19 cellular contexts compared by ENCODE assay signal in genomic region chr5:3122985-3123762, GRCh38.
DNase-seq lines count a peak whose midpoint lies in the region; ATAC-seq, FAIRE-seq and TF ChIP-seq lines count a peak whose summit lies in the region.
"Had no signal": no experiment of that assay in that cellular context is flagged by ENCODE, and none has a peak within 500 bp of the region (broad histone marks: within the 10 kb centered on the region; RNA-seq: fewer than 3 reads in every experiment).

No MANE protein-coding gene starts in this region.

- peak; percentile 7 for FAIRE-seq in H1 (lab: Jason Lieb, UNC)
- FAIRE-seq: GM12891, K562 had no signal

- H3K9me3 ChIP-seq in HUES6 (ENCODE audit: control insufficient read depth, insufficient read depth, low read depth, low read length) (no peaks in the 10 kb centered on the region), H1 (ENCODE audit: insufficient read depth in 2 of 2, low read depth in 1 of 2, low read length in 1 of 2) (no peaks in the 10 kb centered on the region)
- H3K9me3 ChIP-seq: BLaER1 treated with 17β-estradiol and CSF1 and Interleukin-3, amounts not matched to agents 10 nM and 100 nM had no signal

- DNase-seq in GM23338 (ENCODE audit: low spot score) (peak; percentile 57), H1 (ENCODE audit: low read depth in 1 of 2, low spot score in 2 of 2) (no peak), nephron progenitor cell (no peak), NAMALWA (ENCODE audit: low spot score) (no peak)
- DNase-seq in activated naive CD4-positive, alpha-beta T cell treated with Interleukin-2 at 50 U/mL for 16 hours = no peak
- DNase-seq in stimulated activated naive CD8-positive, alpha-beta T cell treated with anti-CD3 and anti-CD28 coated beads, Interleukin-15, Interleukin-2, amounts not matched to agents 100 U/mL and 50 U/mL, for 24 hours = no peak
- no peak for DNase-seq in activated CD4-positive, alpha-beta T cell treated with anti-CD3 and anti-CD28 coated beads, Interleukin-2, amount 50 U/mL, for 48 hours
- DNase-seq: Calu3; CD8-positive, alpha-beta T cell; HFFc6; NCI-H1417 treated with DMSO at 0.1 percent for 48 hours; NCI-H446 treated with DMSO at 0.1 percent for 48 hours; NCI-H69; SHP77 had no signal

- 0 out of 2 replicates have a peak overlapping the region, but pooled peaks have one; percentile 6 for H2BK12ac ChIP-seq in H1 (ENCODE audit: low read depth, low read length)

- 4% methylated on average over 6 of the region's 6 CpGs; no CpG with 5 or more reads in 1 of the 2 experiments for WGBS in H1 (ENCODE audit: extremely low coverage in 1 of 2, insufficient coverage in 1 of 2, insufficient read length in 1 of 2, insufficient replicate concordance in 2 of 2, low coverage in 1 of 2, low lambda C conversion rate in 2 of 2, missing lambda C conversion rate in 1 of 2), 2 experiments

- H4K20me1 ChIP-seq in GM23338 (replicated peaks; ENCODE audit: insufficient read depth) (no peaks in the 10 kb centered on the region), H1 (replicated peaks in 1 of 2; ENCODE audit: control insufficient read depth in 1 of 2, insufficient read depth in 2 of 2, low read length in 2 of 2) (no peaks in the 10 kb centered on the region)
- H4K20me1 ChIP-seq: BLaER1 treated with 17β-estradiol and CSF1 and Interleukin-3, amounts not matched to agents 10 nM and 100 nM had no signal

- H3K27ac ChIP-seq in GM23338 (ENCODE audit: low read depth) (peak overlapping the region; percentile 3; the same call in 1 of the 2 replicates), HUES6 (ENCODE audit: low read depth, low read length) (peak overlapping the region; percentile 56), H1 (ENCODE audit: low read depth, low read length) (peak overlapping the region; percentile 56)
- H3K27ac ChIP-seq: BLaER1 treated with 17β-estradiol and CSF1 and Interleukin-3, amounts not matched to agents 10 nM and 100 nM; SK-N-MC had no signal

- H3K4ac ChIP-seq in H1 (replicated peaks; ENCODE audit: insufficient read length, low read depth, low read length) = no peak overlapping the region

- H3K4me3 ChIP-seq in GM23338 (peak overlapping the region; percentile 34), HUES6 (ENCODE audit: low read depth, low read length) (peak overlapping the region; percentile 31), H1 (ENCODE audit: extremely low read depth in 1 of 4, insufficient read depth in 2 of 4, low read depth in 3 of 4, low read length in 4 of 4) (peak overlapping the region in 3 of 4 experiments; percentile 1 to 29 (median 9); a peak in 3 of 8 replicates)
- H3K4me3 ChIP-seq: BLaER1 treated with 17β-estradiol and CSF1 and Interleukin-3, amounts not matched to agents 10 nM and 100 nM; K562; SK-N-MC had no signal

- H3K27me3 ChIP-seq in GM23338 (ENCODE audit: insufficient read depth) = peaks cover 78% of the 10 kb centered on the region
- peaks cover 49% of the 10 kb centered on the region for H3K27me3 ChIP-seq in HUES6 (ENCODE audit: control insufficient read depth, insufficient read depth, low read length)
- H3K27me3 ChIP-seq in H1 (replicated peaks in 1 of 4; ENCODE audit: control insufficient read depth in 3 of 4, extremely low read depth in 1 of 4, insufficient read depth in 3 of 4, low read length in 3 of 4) = peaks cover 5 to 45% (median 34%) of the 10 kb centered on the region in 4 experiments

- peak overlapping the region; percentile 48 for H3K9ac ChIP-seq in HUES6 (ENCODE audit: low read length)
- peak overlapping the region in 1 of 4 experiments; percentile 18; a peak in 1 of 7 replicates for H3K9ac ChIP-seq in H1 (replicated peaks in 1 of 4; ENCODE audit: extremely low read depth in 1 of 4, low read depth in 3 of 4, low read length in 3 of 4)
- H3K9ac ChIP-seq: BLaER1 treated with 17β-estradiol and CSF1 and Interleukin-3, amounts not matched to agents 10 nM and 100 nM had no signal

- H2BK20ac ChIP-seq in H1 (ENCODE audit: low read length) = no peak overlapping the region

- H4K5ac ChIP-seq in H1 (ENCODE audit: insufficient read length, low read depth, low read length) = peak overlapping the region; percentile 95

- peaks cover 68% of the 10 kb centered on the region for H3K4me1 ChIP-seq in GM23338 (ENCODE audit: insufficient read depth)
- peaks cover 69% of the 10 kb centered on the region for H3K4me1 ChIP-seq in HUES6 (ENCODE audit: control insufficient read depth, insufficient read depth, low read length)
- H3K4me1 ChIP-seq in H1 (replicated peaks in 1 of 4; ENCODE audit: control insufficient read depth in 3 of 4, insufficient read depth in 4 of 4, low read length in 3 of 4) = peaks cover 13 to 57% (median 32%) of the 10 kb centered on the region in 4 experiments

- no peak for TF ChIP-seq EP300 in H1 (IDR thresholded peaks at IDR 0.05; ENCODE audit: borderline replicate concordance in 1 of 2, low read depth in 2 of 2, low read length in 2 of 2)

- H3K27ac Mint-ChIP-seq in GM23338 (peak overlapping the region; percentile 65; the same call in 1 of the 2 replicates), nephron progenitor cell (peak overlapping the region; percentile 18)
- H3K27ac Mint-ChIP-seq: CD8-positive, alpha-beta T cell; HFFc6 had no signal

- peak; percentile 36 for ATAC-seq in GM23338
- no peak for ATAC-seq in stimulated activated naive CD8-positive, alpha-beta T cell treated with anti-CD3 and anti-CD28 coated beads, Interleukin-15, Interleukin-2, amounts not matched to agents 100 U/mL and 50 U/mL, for 24 hours
- ATAC-seq: CD8-positive, alpha-beta T cell; K562 had no signal

- no peak overlapping the region for H3K23ac ChIP-seq in H1 (ENCODE audit: insufficient read length)

- H4K8ac ChIP-seq in H1 (ENCODE audit: extremely low read depth, insufficient read depth, low read length) = no peak overlapping the region

- H3K23me2 ChIP-seq in H1 (ENCODE audit: low read depth, low read length) = no peaks in the 10 kb centered on the region; the same call in 1 of the 2 replicates

- H3K36me3 Mint-ChIP-seq in GM23338 (ENCODE audit: low read depth) (no peaks in the 10 kb centered on the region), nephron progenitor cell (ENCODE audit: low read depth) (no peaks in the 10 kb centered on the region)
- H3K36me3 Mint-ChIP-seq: CD8-positive, alpha-beta T cell had no signal

- H3K36me3 ChIP-seq in GM23338 (ENCODE audit: insufficient read depth) (no peaks in the 10 kb centered on the region), HUES6 (ENCODE audit: control insufficient read depth, insufficient read depth, low read length) (no peaks in the 10 kb centered on the region), H1 (ENCODE audit: control insufficient read depth in 2 of 4, insufficient read depth in 4 of 4, low read length in 3 of 4) (no peaks in the 10 kb centered on the region)
- H3K36me3 ChIP-seq: BLaER1 treated with 17β-estradiol and CSF1 and Interleukin-3, amounts not matched to agents 10 nM and 100 nM had no signal

- no peak for TF ChIP-seq POLR2A in H1 (IDR thresholded peaks at IDR 0.05; ENCODE audit: control extremely low read depth in 1 of 2, low read depth in 2 of 2, low read length in 2 of 2)

- CTCF ChIA-PET in H1 (lab: Charles Lee; ENCODE audit: partially characterized antibody) = interaction anchor here (0.6 to 1.1 kb wide), 4 partner anchors 9 to 30 kb away, joined by 3 read pairs; no protein-coding TSS in a partner anchor

- no peaks in the 10 kb centered on the region for H3K79me1 ChIP-seq in H1 (ENCODE audit: low read depth, low read length)

- peaks cover 68% of the 10 kb centered on the region for H3K4me1 Mint-ChIP-seq in GM23338
- peaks cover 65% of the 10 kb centered on the region for H3K4me1 Mint-ChIP-seq in nephron progenitor cell

- H3K9me2 ChIP-seq in GM23338 (ENCODE audit: insufficient read depth) = no peaks in the 10 kb centered on the region

- peak overlapping the region; percentile 19 for H3K18ac ChIP-seq in H1 (ENCODE audit: extremely low read depth, low read length)

- peak overlapping the region; percentile 50 for H4K91ac ChIP-seq in H1 (replicated peaks; ENCODE audit: insufficient read length, low read length)

- H3K4me3 Mint-ChIP-seq in GM23338 (peak overlapping the region; percentile 61), nephron progenitor cell (peak overlapping the region; percentile 16)
- H3K4me3 Mint-ChIP-seq: CD8-positive, alpha-beta T cell; HFFc6 had no signal

- H2BK15ac ChIP-seq in H1 (ENCODE audit: low read length) = no peak overlapping the region

- H3K9me3 Mint-ChIP-seq in GM23338 = no peaks in the 10 kb centered on the region
- H3K9me3 Mint-ChIP-seq in nephron progenitor cell = no peaks in the 10 kb centered on the region
- H3K9me3 Mint-ChIP-seq: CD8-positive, alpha-beta T cell had no signal

- no peak overlapping the region for H2AK5ac ChIP-seq in H1 (ENCODE audit: low read depth, low read length)

- no peak overlapping the region for H3K56ac ChIP-seq in H1 (replicated peaks; ENCODE audit: insufficient read length, low read depth, low read length)

- H2AFZ ChIP-seq in GM23338 = no peak overlapping the region
- H2AFZ ChIP-seq in H1 (ENCODE audit: low read length) = no peak overlapping the region

- peaks cover 76% of the 10 kb centered on the region for H3K27me3 Mint-ChIP-seq in GM23338 (ENCODE audit: insufficient read depth, low read depth, poor library complexity)
- peaks cover 20% of the 10 kb centered on the region for H3K27me3 Mint-ChIP-seq in nephron progenitor cell (ENCODE audit: low read depth, poor library complexity)

- no peak overlapping the region for H3K14ac ChIP-seq in H1 (ENCODE audit: insufficient read length)

- POLR2A ChIA-PET in H1 (lab: Charles Lee; ENCODE audit: partially characterized antibody) = interaction anchor here (0.5 to 2.9 kb wide), 5 partner anchors 16 to 1636 kb away, joined by 3 to 7 read pairs (median 3); no protein-coding TSS in a partner anchor

- no peak for TF ChIP-seq RAD21 in H1 (IDR thresholded peaks at IDR 0.05 in 1 of 2, conservative IDR thresholded peaks at IDR 0.05 in 1 of 2; ENCODE audit: low read depth in 2 of 2, low read length in 2 of 2)

- no peaks in the 10 kb centered on the region for H3K79me2 ChIP-seq in GM23338 (replicated peaks; ENCODE audit: insufficient read depth)
- no peaks in the 10 kb centered on the region for H3K79me2 ChIP-seq in H1 (ENCODE audit: control insufficient read depth in 1 of 2, insufficient read depth in 2 of 2, low read length in 2 of 2)

- H3K4me2 ChIP-seq in GM23338 (peak overlapping the region; percentile 81), H1 (ENCODE audit: insufficient read depth in 1 of 2, low read depth in 2 of 2, low read length in 2 of 2) (peak overlapping the region; percentile 55 to 62)
- H3K4me2 ChIP-seq: BLaER1 treated with 17β-estradiol and CSF1 and Interleukin-3, amounts not matched to agents 10 nM and 100 nM had no signal

- H2BK5ac ChIP-seq in H1 (ENCODE audit: low read depth, low read length) = peak overlapping the region; percentile 73; the same call in 1 of the 2 replicates

- H2BK120ac ChIP-seq in H1 (replicated peaks; ENCODE audit: low read depth, low read length) = peak overlapping the region; percentile 18

- TF ChIP-seq CTCF in GM23338 (conservative IDR thresholded peaks at IDR 0.05; ENCODE audit: low read depth in 2 of 2) (no peak), H1 (IDR thresholded peaks at IDR 0.05; ENCODE audit: control extremely low read depth in 1 of 3, insufficient read depth in 1 of 3, low read depth in 1 of 3, low read length in 3 of 3) (no peak), nephron progenitor cell (IDR thresholded peaks at IDR 0.05) (no peak)

- peaks cover 5% of the 10 kb centered on the region; the same call in 1 of the 2 replicates for H3F3A ChIP-seq in GM23338 (replicated peaks; ENCODE audit: low read depth)

Comparison
In these comparisons a context has a peak if more than half of its experiments do, and no peak if none do; other contexts are left out.
1. H3K27ac ChIP-seq: peak in every context shown above with its lines; median percentile 56 in HUES6; 56 in H1; 3 in GM23338.